Comparison of ENCODE assay signal across 18 cellular contexts in the genomic region with DNA sequence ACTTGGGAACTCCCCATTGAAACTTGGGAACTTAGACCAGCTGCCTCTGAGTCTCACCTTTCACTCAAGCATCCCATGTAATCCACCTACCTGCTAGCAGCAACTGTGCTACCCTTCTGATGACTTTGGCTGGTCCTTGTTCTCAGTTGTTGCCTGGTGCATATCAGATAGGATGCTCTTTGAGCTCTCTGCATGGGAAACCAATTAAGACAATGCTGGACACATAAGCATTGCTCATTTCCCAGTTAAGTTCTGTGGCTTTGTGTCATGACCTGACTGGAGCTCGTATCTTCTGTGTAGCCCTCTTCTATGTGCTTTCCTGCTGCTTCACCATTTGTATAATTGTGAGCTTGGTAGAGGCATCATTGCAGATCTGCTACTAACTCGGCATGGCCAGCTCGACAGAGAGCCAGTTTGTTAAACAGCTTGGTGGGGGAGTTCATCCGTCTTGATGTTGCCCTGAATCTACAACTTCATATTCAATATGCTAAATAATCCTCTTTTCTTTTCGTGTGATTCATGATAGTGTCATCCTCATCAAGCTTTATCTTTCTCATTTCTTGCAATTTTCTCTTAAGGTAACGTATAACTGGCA.
DNase-seq lines count a peak whose midpoint lies in the region; ATAC-seq and TF ChIP-seq lines count a peak whose summit lies in the region.
"Had no signal": no experiment of that assay in that cellular context is flagged by ENCODE, and none has a peak within 500 bp of the region (broad histone marks: within the 10 kb centered on the region; RNA-seq: fewer than 3 reads in every experiment).

No MANE protein-coding gene starts in this region.

- peaks cover 23% of the 10 kb centered on the region for H3K4me1 ChIP-seq in hepatocyte (ENCODE audit: insufficient read depth)
- peaks cover 15 to 20% of the 10 kb centered on the region in 2 donors for H3K4me1 ChIP-seq in thyroid gland

- no peaks in the 10 kb centered on the region for H3K79me2 ChIP-seq in hepatocyte

- H3K9me2 ChIP-seq in hepatocyte (replicated peaks; ENCODE audit: insufficient read depth): no peaks in the 10 kb centered on the region

- peak; percentile 78 for DNase-seq in AG09309 (ENCODE audit: low read depth)
- peak; percentile 31 for DNase-seq in H4 (ENCODE audit: low spot score)
- DNase-seq in amniotic epithelial cell (ENCODE audit: low read depth): peak; percentile 47
- DNase-seq in hepatocyte (ENCODE audit: low spot score): no peak
- no peak for DNase-seq in thyroid gland
- DNase-seq in retina: no peak
- no peak for DNase-seq in GF-D8 (lab: John Stamatoyannopoulos, UW)
- DNase-seq: activated CD4-positive, alpha-beta memory T cell treated with anti-CD3 and anti-CD28 coated beads, Interleukin-2, amount 10 ng/mL, durations not matched to agents 7 days and 5 days; activated T-cell treated with anti-CD3 and anti-CD28 coated beads, Interleukin-2, amount 50 U/mL, for 48 hours; Calu3; head of caudate nucleus; Kasumi-1; NCI-H1694; NCI-H524 treated with DMSO at 0.1 percent for 48 hours; stimulated activated naive B cell treated with anti-CD40 and anti-IgM and Interleukin-4, amounts not matched to agents 10 μg/mL and 1 μg/mL and 100 μg/mL, for 72 hours; SW 1271 had no signal

- no peak for ATAC-seq in HG02885 (IDR thresholded peaks at IDR 0.05; ENCODE audit: poor library complexity, unreplicated experiment)

- no peaks in the 10 kb centered on the region for H4K20me1 ChIP-seq in hepatocyte (ENCODE audit: insufficient read depth, poor library complexity, severe bottlenecking)

- no peaks in the 10 kb centered on the region for H3K27me3 ChIP-seq in hepatocyte
- H3K27me3 ChIP-seq in thyroid gland: no peaks in the 10 kb centered on the region

- WGBS in hepatocyte (ENCODE audit: low lambda C conversion rate, missing lambda C conversion rate): 92% methylated on average over 6 of the region's 6 CpGs
- 78 to 94% methylated on average over 6 of the region's 6 CpGs for WGBS in thyroid gland, 2 donors

- TF ChIP-seq POLR2A in thyroid gland (IDR thresholded peaks at IDR 0.05): no peak

- H3K27ac ChIP-seq in hepatocyte (peak overlapping the region; percentile 48), thyroid gland (no peak overlapping the region)

- H3K4me2 ChIP-seq in hepatocyte: no peak overlapping the region

- no peak for TF ChIP-seq CTCF in AG09309 (IDR thresholded peaks at IDR 0.05; ENCODE audit: control insufficient read depth, insufficient read depth, low read depth, low read length, missing control alignments)
- no peak for TF ChIP-seq CTCF in hepatocyte (IDR thresholded peaks at IDR 0.05; ENCODE audit: poor library complexity)
- TF ChIP-seq CTCF in thyroid gland (IDR thresholded peaks at IDR 0.05): no peak

- H3K4me3 ChIP-seq in AG09309 (ENCODE audit: control insufficient read depth, low read depth, low read length) (no peak overlapping the region), hepatocyte (no peak overlapping the region), thyroid gland (replicated peaks in 1 of 3) (no peak overlapping the region)
- H3K4me3 ChIP-seq: mucosa of descending colon had no signal

- no peaks in the 10 kb centered on the region for H3K36me3 ChIP-seq in hepatocyte (replicated peaks; ENCODE audit: insufficient read depth, low read depth)
- H3K36me3 ChIP-seq in thyroid gland: no peaks in the 10 kb centered on the region

- intact Hi-C loops in thyroid gland (cut with DNase I): no loop called here

- H3K9me3 ChIP-seq in hepatocyte (ENCODE audit: low read depth) (no peaks in the 10 kb centered on the region), thyroid gland (no peaks in the 10 kb centered on the region)
- H3K9me3 ChIP-seq: mucosa of descending colon had no signal

- H2AFZ ChIP-seq in hepatocyte: no peak overlapping the region

Comparison
In these comparisons a context has a peak if more than half of its experiments do, and no peak if none do; other contexts are left out.
1. DNase-seq: peak in AG09309 (single experiment), H4 (single experiment) and amniotic epithelial cell (single experiment); none in hepatocyte (single experiment), thyroid gland (0 of 2), retina (single experiment) and GF-D8 (single experiment).